ENCODE assay signal across 28 cellular contexts in genomic region chrX:136622568-136622967, GRCh38. TPM values are rescaled to one million over a fixed set of nuclear protein-coding genes. Genes with fewer than 3 reads are reported as not detected.
"Had no signal": no experiment of that assay in that cellular context is flagged by ENCODE, and none has a peak within 500 bp of the region (broad histone marks: within the 10 kb centered on the region; RNA-seq: fewer than 3 reads in every experiment).

No MANE protein-coding gene starts in this region.

- H3K9ac ChIP-seq: KMS-11, SK-N-SH had no signal

- H3K27me3 Mint-ChIP-seq: activated B cell treated with CpG ODN at 0.5 μM for 24 hours; activated naive CD8-positive, alpha-beta T cell treated with anti-CD3 and anti-CD28 coated beads, Interleukin-2, amount 10 ng/mL, durations not matched to agents 7 days and 5 days; T-helper 17 cell had no signal

- H3K27ac ChIP-seq: adrenal gland, breast epithelium, KMS-11, Peyer's patch, RWPE1, SJCRH30 had no signal

- H3K4me3 ChIP-seq: adrenal gland, breast epithelium, MG63, Peyer's patch, SJCRH30 had no signal

- FAIRE-seq: TTC549 had no signal

- H3K4me3 Mint-ChIP-seq: activated B cell treated with CpG ODN at 0.5 μM for 24 hours; activated CD8-positive, alpha-beta T cell treated with anti-CD3 and anti-CD28 coated beads, Interleukin-2, amount 10 ng/mL, durations not matched to agents 7 days and 5 days; T-helper 17 cell had no signal

- DNase-seq: activated B cell treated with CpG ODN at 0.5 μM for 24 hours; activated CD4-positive, alpha-beta T cell treated with anti-CD3 and anti-CD28 coated beads for 1 hour; activated CD4-positive, alpha-beta T cell treated with anti-CD3 and anti-CD28 coated beads, Interleukin-2, amount 50 U/mL, for 1 hour; activated CD8-positive, alpha-beta T cell treated with anti-CD3 and anti-CD28 coated beads, Interleukin-2, amount 10 ng/mL, durations not matched to agents 7 days and 5 days; activated naive CD4-positive, alpha-beta T cell treated with anti-CD3 and anti-CD28 coated beads, Interleukin-2, amount 50 U/mL, for 16 hours; activated naive CD8-positive, alpha-beta T cell treated with anti-CD3 and anti-CD28 coated beads, Interleukin-2, amount 10 ng/mL, durations not matched to agents 7 days and 5 days; activated T-cell treated with anti-CD3 and anti-CD28 coated beads, Interleukin-2, amount 50 U/mL, for 72 hours; adrenal gland; anterior cingulate cortex; caudate nucleus; MG63; NCI-H1105 treated with DMSO at 0.1 percent for 48 hours; NCI-H1436 treated with DMSO at 0.1 percent for 48 hours; NCI-H187; NCI-H2081; NCI-H446; NCI-H524; Peyer's patch; Right ventricle myocardium superior; SJCRH30; SK-N-SH; T-helper 17 cell; T-helper 9 cell had no signal

- H3K4me1 ChIP-seq: adrenal gland, breast epithelium, Peyer's patch, SJCRH30 had no signal

- ATAC-seq: T-helper 17 cell had no signal

- H3K36me3 ChIP-seq: adrenal gland, breast epithelium, MG63, Peyer's patch, SJCRH30 had no signal

- H3K9me3 ChIP-seq: adrenal gland, breast epithelium, MG63, Peyer's patch, SJCRH30, SK-N-SH had no signal

- H3K4me2 ChIP-seq: KMS-11, SK-N-SH had no signal

- H3K27me3 ChIP-seq: MG63, Peyer's patch, SJCRH30 had no signal

- H3K9me3 Mint-ChIP-seq: activated B cell treated with CpG ODN at 0.5 μM for 24 hours had no signal

- H3K27ac Mint-ChIP-seq: activated B cell treated with CpG ODN at 0.5 μM for 24 hours, T-helper 17 cell had no signal

RNA-seq across cellular contexts. Expression of gene CD40LG, which starts 25.4 kb away (rescaled TPM):
- total RNA-seq: activated B cell treated with CpG ODN at 0.5 μM for 24 hours, chondrocyte, Right ventricle myocardium superior, SJCRH30 had no signal
- polyA plus RNA-seq: SK-N-SH had no signal
